In genomic region chr19:4278460-4278901, GRCh38 we compare ENCODE assay signal across 1 cellular context.
TF ChIP-seq lines count a peak whose summit lies in the region.

No MANE protein-coding gene starts in this region.

TF ChIP-seq in SK-N-SH, 30 proteins besides CTCF, POLR2A, EP300 and RAD21 (continued from another document):
- TF ChIP-seq EZH2phosphoT487 (IDR thresholded peaks at IDR 0.05; ENCODE audit: borderline replicate concordance, low read depth) (no peak), YY1 (IDR thresholded peaks at IDR 0.05; ENCODE audit: low read depth) (no peak), ZBTB33 (IDR thresholded peaks at IDR 0.05; ENCODE audit: borderline replicate concordance, low read depth) (no peak), MXI1 (IDR thresholded peaks at IDR 0.05; ENCODE audit: low read depth, low read length) (peak; percentile 55), GABPA (IDR thresholded peaks at IDR 0.05; ENCODE audit: low read depth) (no peak), FOXM1 (IDR thresholded peaks at IDR 0.05; ENCODE audit: low read depth) (no peak), RFX5 (IDR thresholded peaks at IDR 0.05; ENCODE audit: low read length) (no peak), TEAD4 (IDR thresholded peaks at IDR 0.05; ENCODE audit: borderline replicate concordance, insufficient read depth) (no peak), CHD2 (IDR thresholded peaks at IDR 0.05; ENCODE audit: low read length, partially characterized antibody) (peak; percentile 91), GATA2 (CRISPR knock-in tag; IDR thresholded peaks at IDR 0.05) (peak; percentile 95), POLR2AphosphoS5 (IDR thresholded peaks at IDR 0.05; ENCODE audit: low read depth, low read length) (no peak), IRF3 (IDR thresholded peaks at IDR 0.05; ENCODE audit: low read depth, low read length) (no peak), NFIC (IDR thresholded peaks at IDR 0.05; ENCODE audit: borderline replicate concordance) (no peak), ELF1 (IDR thresholded peaks at IDR 0.05) (no peak), RCOR1 (IDR thresholded peaks at IDR 0.05; ENCODE audit: low read length) (peak; percentile 11; the same call in 1 of the 2 replicates)
- TF ChIP-seq, protein P1, sequence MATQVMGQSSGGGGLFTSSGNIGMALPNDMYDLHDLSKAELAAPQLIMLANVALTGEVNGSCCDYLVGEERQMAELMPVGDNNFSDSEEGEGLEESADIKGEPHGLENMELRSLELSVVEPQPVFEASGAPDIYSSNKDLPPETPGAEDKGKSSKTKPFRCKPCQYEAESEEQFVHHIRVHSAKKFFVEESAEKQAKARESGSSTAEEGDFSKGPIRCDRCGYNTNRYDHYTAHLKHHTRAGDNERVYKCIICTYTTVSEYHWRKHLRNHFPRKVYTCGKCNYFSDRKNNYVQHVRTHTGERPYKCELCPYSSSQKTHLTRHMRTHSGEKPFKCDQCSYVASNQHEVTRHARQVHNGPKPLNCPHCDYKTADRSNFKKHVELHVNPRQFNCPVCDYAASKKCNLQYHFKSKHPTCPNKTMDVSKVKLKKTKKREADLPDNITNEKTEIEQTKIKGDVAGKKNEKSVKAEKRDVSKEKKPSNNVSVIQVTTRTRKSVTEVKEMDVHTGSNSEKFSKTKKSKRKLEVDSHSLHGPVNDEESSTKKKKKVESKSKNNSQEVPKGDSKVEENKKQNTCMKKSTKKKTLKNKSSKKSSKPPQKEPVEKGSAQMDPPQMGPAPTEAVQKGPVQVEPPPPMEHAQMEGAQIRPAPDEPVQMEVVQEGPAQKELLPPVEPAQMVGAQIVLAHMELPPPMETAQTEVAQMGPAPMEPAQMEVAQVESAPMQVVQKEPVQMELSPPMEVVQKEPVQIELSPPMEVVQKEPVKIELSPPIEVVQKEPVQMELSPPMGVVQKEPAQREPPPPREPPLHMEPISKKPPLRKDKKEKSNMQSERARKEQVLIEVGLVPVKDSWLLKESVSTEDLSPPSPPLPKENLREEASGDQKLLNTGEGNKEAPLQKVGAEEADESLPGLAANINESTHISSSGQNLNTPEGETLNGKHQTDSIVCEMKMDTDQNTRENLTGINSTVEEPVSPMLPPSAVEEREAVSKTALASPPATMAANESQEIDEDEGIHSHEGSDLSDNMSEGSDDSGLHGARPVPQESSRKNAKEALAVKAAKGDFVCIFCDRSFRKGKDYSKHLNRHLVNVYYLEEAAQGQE (IDR thresholded peaks at IDR 0.05; ENCODE audit: low read depth, low read length): no peak
- TF ChIP-seq, protein P2, sequence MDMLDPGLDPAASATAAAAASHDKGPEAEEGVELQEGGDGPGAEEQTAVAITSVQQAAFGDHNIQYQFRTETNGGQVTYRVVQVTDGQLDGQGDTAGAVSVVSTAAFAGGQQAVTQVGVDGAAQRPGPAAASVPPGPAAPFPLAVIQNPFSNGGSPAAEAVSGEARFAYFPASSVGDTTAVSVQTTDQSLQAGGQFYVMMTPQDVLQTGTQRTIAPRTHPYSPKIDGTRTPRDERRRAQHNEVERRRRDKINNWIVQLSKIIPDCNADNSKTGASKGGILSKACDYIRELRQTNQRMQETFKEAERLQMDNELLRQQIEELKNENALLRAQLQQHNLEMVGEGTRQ (IDR thresholded peaks at IDR 0.05; ENCODE audit: borderline replicate concordance, low read depth, low read length): no peak
